17 cellular contexts compared by ENCODE assay signal in genomic region chr6:24888967-24889366, GRCh38. TPM values are rescaled to one million over a fixed set of nuclear protein-coding genes. Genes with fewer than 3 reads are reported as not detected.
DNase-seq lines count a peak whose midpoint lies in the region; ATAC-seq and TF ChIP-seq lines count a peak whose summit lies in the region.
"Had no signal": no experiment of that assay in that cellular context is flagged by ENCODE, and none has a peak within 500 bp of the region (broad histone marks: within the 10 kb centered on the region; RNA-seq: fewer than 3 reads in every experiment).

No MANE protein-coding gene starts in this region.

- H3K4me3 Mint-ChIP-seq in activated CD4-positive, alpha-beta T cell treated with anti-CD3 and anti-CD28 coated beads, Interleukin-2, amount 10 ng/mL, durations not matched to agents 24 days and 14 days, result no peak overlapping the region
- peak overlapping the region; percentile 63 for H3K4me3 Mint-ChIP-seq in activated T-helper 17 cell treated with anti-CD3 and anti-CD28 coated beads, Interleukin-2, amount 50 U/mL, for 72 hours

- 93% methylated on average over 3 of the region's 3 CpGs for WGBS in SK-N-SH (ENCODE audit: low lambda C conversion rate)

- H3K9me3 Mint-ChIP-seq in activated CD4-positive, alpha-beta T cell treated with anti-CD3 and anti-CD28 coated beads, Interleukin-2, amount 10 ng/mL, durations not matched to agents 24 days and 14 days, result no peaks in the 10 kb centered on the region
- H3K9me3 Mint-ChIP-seq in activated T-helper 17 cell treated with anti-CD3 and anti-CD28 coated beads, Interleukin-2, amount 50 U/mL, for 72 hours, result no peaks in the 10 kb centered on the region

- H3K79me2 ChIP-seq in neural cell (replicated peaks; ENCODE audit: insufficient read depth, low read length) (peaks cover 60% of the 10 kb centered on the region), osteoblast (ENCODE audit: insufficient read depth, low read length) (no peaks in the 10 kb centered on the region), SK-N-SH (ENCODE audit: insufficient read depth) (no peaks in the 10 kb centered on the region)

- TF ChIP-seq RAD21 in neural cell (conservative IDR thresholded peaks at IDR 0.05) (peak; percentile 32), SK-N-SH (IDR thresholded peaks at IDR 0.05; ENCODE audit: low read length) (no peak)

- no peak for TF ChIP-seq EP300 in neural cell (conservative IDR thresholded peaks at IDR 0.05; ENCODE audit: poor library complexity, severe bottlenecking)
- no peak for TF ChIP-seq EP300 in SK-N-SH (IDR thresholded peaks at IDR 0.05; ENCODE audit: borderline replicate concordance in 1 of 2, low read depth in 1 of 2, low read length in 1 of 2)

- CTCF ChIA-PET in SK-N-SH (lab: Yijun Ruan, JAX), result interaction anchor here (0.9 to 3.1 kb wide), 5 partner anchors 14 to 200 kb away, joined by 3 to 10 read pairs (median 4); no protein-coding TSS in a partner anchor

- DNase-seq in activated CD4-positive, alpha-beta T cell treated with anti-CD3 and anti-CD28 coated beads, Interleukin-2, amount 10 ng/mL, durations not matched to agents 24 days and 14 days, result no peak
- DNase-seq in activated CD4-positive, alpha-beta T cell treated with anti-CD3 and anti-CD28 coated beads, Interleukin-2, amount 50 U/mL, for 48 hours, result no peak
- DNase-seq in M059J (ENCODE audit: low read depth), result peak; percentile 50
- DNase-seq in osteoblast (ENCODE audit: insufficient read length, low spot score, missing footprints), result no peak
- DNase-seq in SK-N-SH, result no peak
- DNase-seq: ACHN; activated CD8-positive, alpha-beta memory T cell treated with anti-CD3 and anti-CD28 coated beads, Interleukin-2, amount 50 U/mL, for 48 hours; Calu3; foreskin melanocyte; left ventricle myocardium inferior; NCI-H146; NCI-H524 treated with DMSO at 0.1 percent for 48 hours; psoas muscle had no signal

- TF ChIP-seq CTCF in neural cell (IDR thresholded peaks at IDR 0.05; ENCODE audit: poor library complexity, severe bottlenecking) (peak; percentile 40), osteoblast (IDR thresholded peaks at IDR 0.05; ENCODE audit: extremely low read depth, low read depth, low read length) (no peak), SK-N-SH (IDR thresholded peaks at IDR 0.05) (no peak)

- no peak for ATAC-seq in activated T-helper 17 cell treated with anti-CD3 and anti-CD28 coated beads, Interleukin-2, amount 50 U/mL, for 72 hours (replicated peaks)
- no peak for ATAC-seq in HG02571 (IDR thresholded peaks at IDR 0.05; ENCODE audit: unreplicated experiment)
- ATAC-seq: psoas muscle had no signal

- no peaks in the 10 kb centered on the region for H3K36me3 ChIP-seq in neural cell (ENCODE audit: insufficient read depth, low read length)
- no peaks in the 10 kb centered on the region for H3K36me3 ChIP-seq in osteoblast (ENCODE audit: insufficient read depth, low read length)
- no peaks in the 10 kb centered on the region for H3K36me3 ChIP-seq in SK-N-SH (replicated peaks in 1 of 2; ENCODE audit: control insufficient read depth in 1 of 2, insufficient read depth in 2 of 2, low read length in 1 of 2)
- H3K36me3 ChIP-seq: left ventricle myocardium inferior had no signal

- H3K9ac ChIP-seq in neural cell (ENCODE audit: low read length) (peak overlapping the region; percentile 28), SK-N-SH (no peak overlapping the region)

- H3F3A ChIP-seq in neural cell (ENCODE audit: insufficient read depth, low read length, poor library complexity, severe bottlenecking), result peaks cover 6% of the 10 kb centered on the region
- H3F3A ChIP-seq in SK-N-SH (replicated peaks; ENCODE audit: insufficient read depth), result no peaks in the 10 kb centered on the region

- H3K4me2 ChIP-seq in neural cell (ENCODE audit: low read length) (peak overlapping the region; percentile 25), osteoblast (ENCODE audit: insufficient read depth, low read length) (no peak overlapping the region), SK-N-SH (no peak overlapping the region)

- H3K27me3 ChIP-seq in neural cell (ENCODE audit: insufficient read depth, low read depth, low read length) (no peaks in the 10 kb centered on the region), osteoblast (ENCODE audit: insufficient read depth, low read length) (no peaks in the 10 kb centered on the region), SK-N-SH (ENCODE audit: insufficient read depth) (no peaks in the 10 kb centered on the region)

- H3K27ac Mint-ChIP-seq in activated CD4-positive, alpha-beta T cell treated with anti-CD3 and anti-CD28 coated beads, Interleukin-2, amount 10 ng/mL, durations not matched to agents 24 days and 14 days, result peak overlapping the region; percentile 83
- peak overlapping the region; percentile 76 for H3K27ac Mint-ChIP-seq in activated T-helper 17 cell treated with anti-CD3 and anti-CD28 coated beads, Interleukin-2, amount 50 U/mL, for 72 hours

- H3K4me1 ChIP-seq in osteoblast (ENCODE audit: insufficient read depth, low read length) (no peaks in the 10 kb centered on the region), SK-N-SH (ENCODE audit: control insufficient read depth in 1 of 2, insufficient read depth in 2 of 2, low read depth in 1 of 2, low read length in 1 of 2) (no peaks in the 10 kb centered on the region; a peak in 2 of 4 replicates)
- H3K4me1 ChIP-seq: left ventricle myocardium inferior had no signal

- no peaks in the 10 kb centered on the region for H3K27me3 Mint-ChIP-seq in activated CD4-positive, alpha-beta T cell treated with anti-CD3 and anti-CD28 coated beads, Interleukin-2, amount 10 ng/mL, durations not matched to agents 24 days and 14 days
- no peaks in the 10 kb centered on the region for H3K27me3 Mint-ChIP-seq in activated T-helper 17 cell treated with anti-CD3 and anti-CD28 coated beads, Interleukin-2, amount 50 U/mL, for 72 hours

- H3K27ac ChIP-seq in neural cell (ENCODE audit: low read length) (peak overlapping the region; percentile 85), osteoblast (ENCODE audit: low read depth, low read length) (no peak overlapping the region), SK-N-SH (ENCODE audit: low read depth in 2 of 2, low read length in 1 of 2) (no peak overlapping the region)
- H3K27ac ChIP-seq: left ventricle myocardium inferior, psoas muscle had no signal

- no peaks in the 10 kb centered on the region for H3K9me2 ChIP-seq in neural cell (ENCODE audit: insufficient read depth, low read length)
- no peaks in the 10 kb centered on the region for H3K9me2 ChIP-seq in SK-N-SH

- POLR2A ChIA-PET in SK-N-SH (lab: Yijun Ruan, JAX), result no interaction called here

- intact Hi-C loops in activated CD4-positive, alpha-beta T cell treated with anti-CD3 and anti-CD28 coated beads, Interleukin-2, amount 10 ng/mL, durations not matched to agents 24 days and 14 days (cut with micrococcal nuclease), result no loop called here

- peaks cover 37% of the 10 kb centered on the region for H3K36me3 Mint-ChIP-seq in activated CD4-positive, alpha-beta T cell treated with anti-CD3 and anti-CD28 coated beads, Interleukin-2, amount 10 ng/mL, durations not matched to agents 24 days and 14 days (ENCODE audit: low read depth)
- peaks cover 51% of the 10 kb centered on the region for H3K36me3 Mint-ChIP-seq in activated T-helper 17 cell treated with anti-CD3 and anti-CD28 coated beads, Interleukin-2, amount 50 U/mL, for 72 hours (ENCODE audit: low read depth)

- H3K4me3 ChIP-seq in neural cell (ENCODE audit: low read length) (peak overlapping the region; percentile 43), osteoblast (ENCODE audit: insufficient read depth, low read length) (no peak overlapping the region), SK-N-SH (ENCODE audit: low read depth in 2 of 2, low read length in 1 of 2) (no peak overlapping the region)
- H3K4me3 ChIP-seq: left ventricle myocardium inferior, psoas muscle had no signal

- peaks cover 57% of the 10 kb centered on the region for H3K4me1 Mint-ChIP-seq in activated CD4-positive, alpha-beta T cell treated with anti-CD3 and anti-CD28 coated beads, Interleukin-2, amount 10 ng/mL, durations not matched to agents 24 days and 14 days
- H3K4me1 Mint-ChIP-seq in activated T-helper 17 cell treated with anti-CD3 and anti-CD28 coated beads, Interleukin-2, amount 50 U/mL, for 72 hours, result peaks cover 68% of the 10 kb centered on the region

- no peak overlapping the region for H2AFZ ChIP-seq in neural cell (ENCODE audit: low read depth, low read length)
- H2AFZ ChIP-seq in osteoblast (ENCODE audit: low read length), result no peak overlapping the region
- H2AFZ ChIP-seq in SK-N-SH (ENCODE audit: low read depth), result no peak overlapping the region

- H3K9me3 ChIP-seq in neural cell (ENCODE audit: low read length) (no peaks in the 10 kb centered on the region), osteoblast (ENCODE audit: low read depth, low read length) (no peaks in the 10 kb centered on the region), SK-N-SH (no peaks in the 10 kb centered on the region)
- H3K9me3 ChIP-seq: left ventricle myocardium inferior, psoas muscle had no signal

- no peaks in the 10 kb centered on the region for H4K20me1 ChIP-seq in neural cell (ENCODE audit: insufficient read depth)
- H4K20me1 ChIP-seq in osteoblast (ENCODE audit: insufficient read depth, low read length), result no peaks in the 10 kb centered on the region
- H4K20me1 ChIP-seq in SK-N-SH (ENCODE audit: insufficient read depth), result no peaks in the 10 kb centered on the region

TF ChIP-seq in neural cell, 6 proteins besides CTCF, POLR2A, EP300 and RAD21 (continues in another document):
- TF ChIP-seq MXI1 (conservative IDR thresholded peaks at IDR 0.05; ENCODE audit: poor library complexity, severe bottlenecking), result no peak

TF ChIP-seq in SK-N-SH, 30 proteins besides CTCF, POLR2A, EP300 and RAD21:
- TF ChIP-seq EZH2phosphoT487 (IDR thresholded peaks at IDR 0.05; ENCODE audit: borderline replicate concordance, low read depth) (no peak), TCF12 (IDR thresholded peaks at IDR 0.05) (no peak)

RNA-seq across cellular contexts. Expression of gene RIPOR2, which starts 46.8 kb away (rescaled TPM):
- total RNA-seq in activated CD4-positive, alpha-beta T cell treated with anti-CD3 and anti-CD28 coated beads, Interleukin-2, amount 10 ng/mL, durations not matched to agents 24 days and 14 days, result 25.3 and 26.5 TPM in 2 replicates
- 18.6 and 22.9 TPM in 2 replicates for total RNA-seq in M059J (2014; rRNA removed; shearing (Covaris generic))
- 100 to 1,000 TPM in 1 of 2 donors, 10 to 100 TPM in 1; 47.5 to 113 TPM for total RNA-seq in activated T-helper 17 cell treated with anti-CD3 and anti-CD28 coated beads, Interleukin-2, amount 50 U/mL, for 72 hours
- polyA plus RNA-seq in neural cell, result 77.6 and 83.8 TPM in 2 replicates
- polyA minus RNA-seq in neural cell, result 141 and 142 TPM in 2 replicates
- total RNA-seq in osteoblast, result 1.4 and 2.1 TPM in 2 replicates
- polyA plus RNA-seq in SK-N-SH (2012; rRNA removed), result 0.05 TPM in 2 replicates
- polyA plus RNA-seq in SK-N-SH (2012; cell fraction: cytosol; rRNA removed), result 0.05 and 0.10 TPM in 2 replicates
- 0.05 and 0.13 TPM in 2 replicates for polyA plus RNA-seq in SK-N-SH (2012; cell fraction: nucleus; rRNA removed)
- total RNA-seq: endothelial cell of umbilical vein had no signal
